9 cellular contexts compared by ENCODE assay signal in genomic region chr5:172274951-172275753, GRCh38. TPM values are rescaled to one million over a fixed set of nuclear protein-coding genes. Genes with fewer than 3 reads are reported as not detected.
A peak's percentile ranks its signal among the peaks of the same experiment; 100 is the strongest.
DNase-seq lines count a peak whose midpoint lies in the region; ATAC-seq, FAIRE-seq and TF ChIP-seq lines count a peak whose summit lies in the region.
"Had no signal": no experiment of that assay in that cellular context is flagged by ENCODE, and none has a peak within 500 bp of the region (broad histone marks: within the 10 kb centered on the region; RNA-seq: fewer than 3 reads in every experiment).

No MANE protein-coding gene starts in this region.

- FAIRE-seq in urothelium cell line (lab: Jason Lieb, UNC): no peak
- FAIRE-seq: D721Med had no signal

- H3K36me3 Mint-ChIP-seq in CD14-positive monocyte: peaks cover 9% of the 10 kb centered on the region in 2 donors
- peaks cover 0 to 6% (median 3%) of the 10 kb centered on the region in 3 donors for H3K36me3 Mint-ChIP-seq in naive thymus-derived CD8-positive, alpha-beta T cell

- TF ChIP-seq CTCF in CD14-positive monocyte (IDR thresholded peaks at IDR 0.05) (no peak), GM20000 (IDR thresholded peaks at IDR 0.05; ENCODE audit: extremely low read depth, missing control alignments) (no peak)

- peak; percentile 73 to 82 for ATAC-seq in naive thymus-derived CD8-positive, alpha-beta T cell

- intact Hi-C loops in CD14-positive monocyte (cut with micrococcal nuclease): no loop called here

- H3K27ac Mint-ChIP-seq in CD14-positive monocyte: peak overlapping the region; percentile 16 to 85 (median 62)
- H3K27ac Mint-ChIP-seq in naive thymus-derived CD8-positive, alpha-beta T cell: peak overlapping the region in 6 of 10 donors; percentile 0 to 84 (median 6)

- H3K4me1 Mint-ChIP-seq in CD14-positive monocyte: peaks cover 30% of the 10 kb centered on the region
- H3K4me1 Mint-ChIP-seq in naive thymus-derived CD8-positive, alpha-beta T cell: peaks cover 18 to 30% (median 19%) of the 10 kb centered on the region in 4 donors

- peak; percentile 56 for DNase-seq in CD14-positive monocyte (ENCODE audit: low spot score)
- peak; percentile 53 for DNase-seq in NOMO-1 treated with DMSO at 0.1 percent for 48 hours (lab: John Stamatoyannopoulos, UW; ENCODE audit: unreplicated experiment)
- DNase-seq in activated T-helper 9 cell treated with anti-CD3 and anti-CD28 coated beads, Interleukin-2, amount 50 U/mL, for 16 hours (ENCODE audit: low read depth): peak; percentile 36
- peak in 5 of 10 donors; percentile 12 to 30 (median 21) for DNase-seq in naive thymus-derived CD8-positive, alpha-beta T cell
- no peak for DNase-seq in SIG-M5 treated with dmso at 0.1 percent for 504 hours (lab: John Stamatoyannopoulos, UW; ENCODE audit: unreplicated experiment)
- DNase-seq in urothelium cell line (ENCODE audit: low spot score): no peak
- DNase-seq in NCI-H2029 treated with DMSO at 0.1 percent for 48 hours (lab: John Stamatoyannopoulos, UW): no peak
- no peak for DNase-seq in GM20000 (ENCODE audit: low spot score)

- POLR2A ChIA-PET in naive thymus-derived CD8-positive, alpha-beta T cell (lab: Charles Lee): no interaction called here

- peaks cover 0 to 1% (median 0%) of the 10 kb centered on the region in 3 donors for H3K27me3 Mint-ChIP-seq in CD14-positive monocyte (ENCODE audit: low read depth in 3 of 3)
- H3K27me3 Mint-ChIP-seq in naive thymus-derived CD8-positive, alpha-beta T cell: no peaks in the 10 kb centered on the region

- H3K9me3 Mint-ChIP-seq in CD14-positive monocyte: peaks cover 0 to 3% (median 0%) of the 10 kb centered on the region in 7 donors
- no peaks in the 10 kb centered on the region for H3K9me3 Mint-ChIP-seq in naive thymus-derived CD8-positive, alpha-beta T cell

- peak overlapping the region in 1 of 2 donors; percentile 34 for H3K4me3 Mint-ChIP-seq in CD14-positive monocyte
- H3K4me3 Mint-ChIP-seq in naive thymus-derived CD8-positive, alpha-beta T cell: peak overlapping the region in 3 of 10 donors; percentile 1 to 34 (median 13)

RNA-seq across cellular contexts. Expression of gene UBTD2, which starts 8.4 kb away (rescaled TPM):
- polyA plus RNA-seq in CD14-positive monocyte: 1 to 10 TPM; 2.6 to 3.2 TPM
- 1 to 10 TPM; 6.0 to 6.1 TPM for total RNA-seq in naive thymus-derived CD8-positive, alpha-beta T cell
- polyA plus RNA-seq in naive thymus-derived CD8-positive, alpha-beta T cell: 1 to 10 TPM; 1.2 to 4.3 (median 2.7) TPM

Comparison
In these comparisons a context has a peak if more than half of its experiments do, and no peak if none do; other contexts are left out.
1. DNase-seq: peak in CD14-positive monocyte (single experiment), NOMO-1 treated with DMSO at 0.1 percent for 48 hours (single experiment) and activated T-helper 9 cell treated with anti-CD3 and anti-CD28 coated beads, Interleukin-2, amount 50 U/mL, for 16 hours (single experiment); none in SIG-M5 treated with dmso at 0.1 percent for 504 hours (single experiment), urothelium cell line (single experiment), NCI-H2029 treated with DMSO at 0.1 percent for 48 hours (single experiment) and GM20000 (single experiment).